Comparison of ENCODE assay signal across 24 cellular contexts in the genomic region with DNA sequence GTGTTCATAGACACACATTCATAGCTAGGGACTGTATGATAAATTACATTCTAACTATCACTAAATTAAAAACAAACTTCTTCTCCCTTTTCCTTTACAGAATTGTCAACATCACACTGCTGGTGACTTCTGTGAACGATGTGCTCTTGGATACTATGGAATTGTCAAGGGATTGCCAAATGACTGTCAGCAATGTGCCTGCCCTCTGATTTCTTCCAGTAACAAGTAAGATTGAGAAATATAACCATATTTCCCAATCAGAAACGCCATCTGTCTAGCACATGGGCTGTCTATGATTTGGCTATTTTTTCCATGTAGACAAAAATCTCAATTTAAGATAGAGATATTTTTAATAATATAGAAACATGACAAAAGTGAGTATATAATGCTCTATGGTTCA.
DNase-seq lines count a peak whose midpoint lies in the region; ATAC-seq and TF ChIP-seq lines count a peak whose summit lies in the region.
"Had no signal": no experiment of that assay in that cellular context is flagged by ENCODE, and none has a peak within 500 bp of the region (broad histone marks: within the 10 kb centered on the region; RNA-seq: fewer than 3 reads in every experiment).

No MANE protein-coding gene starts in this region.

- peak; percentile 37 for DNase-seq in AG20443 (ENCODE audit: low spot score)
- DNase-seq in HS-5 (ENCODE audit: low read depth) = peak; percentile 35
- peak; percentile 91 for DNase-seq in fibroblast of pulmonary artery (ENCODE audit: low read depth)
- DNase-seq in psoas muscle = no peak
- DNase-seq in HAP-1 (ENCODE audit: low spot score in 2 of 2) = no peak
- no peak for DNase-seq in mesenteric fat pad (ENCODE audit: low spot score)
- DNase-seq in upper lobe of right lung = no peak
- DNase-seq: activated CD8-positive, alpha-beta T cell treated with anti-CD3 and anti-CD28 coated beads, Interleukin-2, amount 10 ng/mL, durations not matched to agents 7 days and 5 days; activated naive CD4-positive, alpha-beta T cell; amniotic stem cell; CD4-positive, alpha-beta T cell; cortex of kidney; endodermal cell; left lung; natural killer cell; NCI-H1694; NCI-H524 treated with DMSO at 0.1 percent for 48 hours; retina; SJCRH30; spleen; stimulated activated CD4-positive, alpha-beta T cell treated with anti-CD3 and anti-CD28 coated beads, Interleukin-2, amount 100 ng/mL, for 48 hours; stimulated activated naive B cell treated with anti-CD40 and anti-IgM and Interleukin-4, amounts not matched to agents 10 μg/mL and 1 μg/mL and 100 μg/mL, for 72 hours; uterus had no signal

- H3K27ac ChIP-seq in psoas muscle (no peak overlapping the region), upper lobe of right lung (no peak overlapping the region)
- H3K27ac ChIP-seq: esophagus muscularis mucosa, left lung, SJCRH30, spleen, uterus had no signal

- H3K27me3 ChIP-seq in psoas muscle (ENCODE audit: insufficient read depth in 3 of 3, low read length in 2 of 3) (no peaks in the 10 kb centered on the region), HAP-1 (ENCODE audit: low read depth) (no peaks in the 10 kb centered on the region), upper lobe of right lung (no peaks in the 10 kb centered on the region)
- H3K27me3 ChIP-seq: esophagus muscularis mucosa, left lung, SJCRH30, spleen, uterus had no signal

- ATAC-seq in psoas muscle (peak in 3 of 4 donors; percentile 43 to 64 (median 56)), upper lobe of right lung (no peak)
- ATAC-seq: activated CD8-positive, alpha-beta T cell treated with anti-CD3 and anti-CD28 coated beads, Interleukin-2, amount 10 ng/mL, durations not matched to agents 7 days and 5 days; left lung; natural killer cell; stimulated activated naive B cell treated with anti-CD40 and anti-IgM and Interleukin-4, amounts not matched to agents 10 μg/mL and 1 μg/mL and 100 μg/mL, for 72 hours had no signal

- intact Hi-C loops in psoas muscle (cut with DNase I) = no loop called here
- intact Hi-C loops in upper lobe of right lung (cut with DNase I) = no loop called here

- TF ChIP-seq CTCF in fibroblast of pulmonary artery (IDR thresholded peaks at IDR 0.05; ENCODE audit: low read length, missing control alignments) (no peak), psoas muscle (IDR thresholded peaks at IDR 0.05) (no peak), upper lobe of right lung (IDR thresholded peaks at IDR 0.05) (no peak)

- H3K4me1 ChIP-seq in psoas muscle (no peaks in the 10 kb centered on the region), HAP-1 (peaks cover 3% of the 10 kb centered on the region; the same call in 1 of the 2 replicates), upper lobe of right lung (no peaks in the 10 kb centered on the region)
- H3K4me1 ChIP-seq: left lung, SJCRH30, spleen, uterus had no signal

- H3K4me3 ChIP-seq in fibroblast of pulmonary artery (replicated peaks; ENCODE audit: low read depth, low read length) (no peak overlapping the region), psoas muscle (no peak overlapping the region), HAP-1 (no peak overlapping the region), upper lobe of right lung (no peak overlapping the region)
- H3K4me3 ChIP-seq: esophagus muscularis mucosa, left lung, SJCRH30, spleen, uterus had no signal

- 67 to 80% (median 74%) methylated on average over 2 of the region's 2 CpGs for WGBS in psoas muscle, 3 donors

- H3K9me3 ChIP-seq in psoas muscle (no peaks in the 10 kb centered on the region), HAP-1 (no peaks in the 10 kb centered on the region), upper lobe of right lung (no peaks in the 10 kb centered on the region)
- H3K9me3 ChIP-seq: esophagus muscularis mucosa, left lung, SJCRH30, spleen, uterus had no signal

- H3K36me3 ChIP-seq in psoas muscle (ENCODE audit: insufficient read depth in 1 of 2, low read depth in 1 of 2) (peaks cover 0 to 9% of the 10 kb centered on the region in 2 donors), HAP-1 (replicated peaks) (no peaks in the 10 kb centered on the region), upper lobe of right lung (no peaks in the 10 kb centered on the region)
- H3K36me3 ChIP-seq: left lung, SJCRH30, spleen, uterus had no signal

- in situ Hi-C loops in HAP-1 (cut with MboI; ENCODE audit: low sequenced_read_pairs) = no loop called here

Comparison
In these comparisons a context has a peak if more than half of its experiments do, and no peak if none do; other contexts are left out.
1. DNase-seq: peak in AG20443 (single experiment), HS-5 (single experiment) and fibroblast of pulmonary artery (single experiment); none in psoas muscle (0 of 2), HAP-1 (0 of 2), mesenteric fat pad (single experiment) and upper lobe of right lung (single experiment).